Comparison of ENCODE assay signal across 1 cellular context in genomic region chr6:11207199-11207968, GRCh38.
TF ChIP-seq lines count a peak whose summit lies in the region.

No MANE protein-coding gene starts in this region.

TF ChIP-seq in HepG2, 621 proteins besides CTCF, POLR2A, EP300 and RAD21 (continued from another document and continues in another):
- 0 out of 2 replicates have a peak, but pooled peaks have one; percentile 36 for TF ChIP-seq ARNTL (CRISPR knock-in tag; IDR thresholded peaks at IDR 0.05)
- peak; percentile 61; the same call in 1 of the 2 replicates for TF ChIP-seq GLI4 (CRISPR knock-in tag; IDR thresholded peaks at IDR 0.05; ENCODE audit: borderline replicate concordance)
- TF ChIP-seq ZSCAN9 (CRISPR knock-in tag; IDR thresholded peaks at IDR 0.05; ENCODE audit: borderline replicate concordance): peak; percentile 63; the same call in 1 of the 2 replicates
- peak; percentile 19; the same call in 1 of the 2 replicates for TF ChIP-seq KDM1A (CRISPR knock-in tag; IDR thresholded peaks at IDR 0.05)
- peak; percentile 74 for TF ChIP-seq ZBTB33 (CRISPR knock-in tag; IDR thresholded peaks at IDR 0.05)
- no peak for TF ChIP-seq ZNF768 (CRISPR knock-in tag; IDR thresholded peaks at IDR 0.05)
- peak; percentile 58; the same call in 1 of the 2 replicates for TF ChIP-seq ZNF652 (CRISPR knock-in tag; IDR thresholded peaks at IDR 0.05; ENCODE audit: borderline replicate concordance, low read depth)
- TF ChIP-seq ARNT2 (CRISPR knock-in tag; IDR thresholded peaks at IDR 0.05; ENCODE audit: low read depth): peak; percentile 39; the same call in 1 of the 2 replicates
- 0 out of 2 replicates have a peak, but pooled peaks have one; percentile 46 for TF ChIP-seq CBFB (CRISPR knock-in tag; IDR thresholded peaks at IDR 0.05)
- TF ChIP-seq HHEX (CRISPR knock-in tag; IDR thresholded peaks at IDR 0.05): peak; percentile 48; the same call in 1 of the 2 replicates
- peak; percentile 94 for TF ChIP-seq RARA (CRISPR knock-in tag; IDR thresholded peaks at IDR 0.05)
- peak; percentile 68 for TF ChIP-seq PAXIP1 (CRISPR knock-in tag; conservative IDR thresholded peaks at IDR 0.05)
- 0 out of 2 replicates have a peak, but pooled peaks have one; percentile 37 for TF ChIP-seq GFI1 (CRISPR knock-in tag; IDR thresholded peaks at IDR 0.05; ENCODE audit: borderline replicate concordance)
- peak; percentile 99 for TF ChIP-seq RBM22 (optimal IDR thresholded peaks at IDR 0.05; ENCODE audit: low read length)
- peak; percentile 74 for TF ChIP-seq MED1 (CRISPR knock-in tag; IDR thresholded peaks at IDR 0.05)
- peak; percentile 46; the same call in 1 of the 2 replicates for TF ChIP-seq NFYC (CRISPR knock-in tag; IDR thresholded peaks at IDR 0.05)
- no peak; the same call in 1 of the 2 replicates for TF ChIP-seq HOMEZ (CRISPR knock-in tag; IDR thresholded peaks at IDR 0.05; ENCODE audit: low read depth)
- TF ChIP-seq ZNF460 (CRISPR knock-in tag; IDR thresholded peaks at IDR 0.05; ENCODE audit: borderline replicate concordance): no peak
- 0 out of 2 replicates have a peak, but pooled peaks have one; percentile 7 for TF ChIP-seq ZNF281 (CRISPR knock-in tag; IDR thresholded peaks at IDR 0.05; ENCODE audit: borderline replicate concordance)
- TF ChIP-seq CEBPZ (IDR thresholded peaks at IDR 0.05; ENCODE audit: low read length): no peak
- 0 out of 2 replicates have a peak, but pooled peaks have one; percentile 22 for TF ChIP-seq DDIT3 (CRISPR knock-in tag; IDR thresholded peaks at IDR 0.05)
- peak; percentile 6; the same call in 1 of the 2 replicates for TF ChIP-seq HOXA5 (CRISPR knock-in tag; IDR thresholded peaks at IDR 0.05)
- TF ChIP-seq FOSL1 (CRISPR knock-in tag; IDR thresholded peaks at IDR 0.05; ENCODE audit: borderline replicate concordance): peak; percentile 94
- TF ChIP-seq ZNF749 (CRISPR knock-in tag; IDR thresholded peaks at IDR 0.05; ENCODE audit: borderline replicate concordance): no peak
- TF ChIP-seq FOXK1 (CRISPR knock-in tag; IDR thresholded peaks at IDR 0.05; ENCODE audit: borderline replicate concordance, low read depth): peak; percentile 96
- TF ChIP-seq TSC22D2 (CRISPR knock-in tag; IDR thresholded peaks at IDR 0.05; ENCODE audit: borderline replicate concordance): no peak
- peak; percentile 97 for TF ChIP-seq JUND (CRISPR knock-in tag; IDR thresholded peaks at IDR 0.05)
- TF ChIP-seq MTA3 (CRISPR knock-in tag; IDR thresholded peaks at IDR 0.05): no peak
- peak; percentile 65; the same call in 1 of the 2 replicates for TF ChIP-seq RERE (CRISPR knock-in tag; IDR thresholded peaks at IDR 0.05; ENCODE audit: low read depth)
- TF ChIP-seq NR2F6 (IDR thresholded peaks at IDR 0.05): peak; percentile 52
- TF ChIP-seq NR2F6 (CRISPR knock-in tag; IDR thresholded peaks at IDR 0.05): peak; percentile 75
- no peak for TF ChIP-seq NFE2L1 (CRISPR knock-in tag; IDR thresholded peaks at IDR 0.05; ENCODE audit: borderline replicate concordance)
- TF ChIP-seq ZNF317 (CRISPR knock-in tag; IDR thresholded peaks at IDR 0.05): no peak
- peak; percentile 28; the same call in 1 of the 2 replicates for TF ChIP-seq YEATS2 (CRISPR knock-in tag; IDR thresholded peaks at IDR 0.05; ENCODE audit: borderline replicate concordance)
- TF ChIP-seq ZNF674 (CRISPR knock-in tag; IDR thresholded peaks at IDR 0.05; ENCODE audit: low read depth): no peak
- TF ChIP-seq ZNF503 (CRISPR knock-in tag; IDR thresholded peaks at IDR 0.05): no peak
- TF ChIP-seq NBN (conservative IDR thresholded peaks at IDR 0.05): no peak
- peak; percentile 33; the same call in 1 of the 2 replicates for TF ChIP-seq ZSCAN31 (CRISPR knock-in tag; IDR thresholded peaks at IDR 0.05; ENCODE audit: low read depth)
